ENCODE assay signal across 19 cellular contexts in genomic region chr10:121155742-121156141, GRCh38.
DNase-seq lines count a peak whose midpoint lies in the region; ATAC-seq and TF ChIP-seq lines count a peak whose summit lies in the region.
"Had no signal": no experiment of that assay in that cellular context is flagged by ENCODE, and none has a peak within 500 bp of the region (broad histone marks: within the 10 kb centered on the region; RNA-seq: fewer than 3 reads in every experiment).

No MANE protein-coding gene starts in this region.

- H3K4me3 ChIP-seq in LNCaP clone FGC (ENCODE audit: low read depth, low read length) (no peak overlapping the region), left lung (no peak overlapping the region)
- H3K4me3 ChIP-seq: breast epithelium, HAP-1 had no signal

- CTCF ChIA-PET in activated CD8-positive, alpha-beta T cell treated with anti-CD3 and anti-CD28 coated beads for 36 hours (lab: Charles Lee): no interaction called here

- peaks cover 35% of the 10 kb centered on the region for H3K4me1 Mint-ChIP-seq in brain
- H3K4me1 Mint-ChIP-seq in activated CD8-positive, alpha-beta T cell treated with anti-CD3 and anti-CD28 coated beads for 36 hours (ENCODE audit: low read depth): no peaks in the 10 kb centered on the region
- H3K4me1 Mint-ChIP-seq in stimulated activated memory B cell treated with anti-CD40 and anti-IgM and Interleukin-4, amounts not matched to agents 10 μg/mL and 1 μg/mL and 100 μg/mL, for 72 hours: no peaks in the 10 kb centered on the region
- H3K4me1 Mint-ChIP-seq: CD4-positive, alpha-beta memory T cell; naive B cell had no signal

- no peaks in the 10 kb centered on the region for H3K36me3 ChIP-seq in left lung
- H3K36me3 ChIP-seq: breast epithelium, HAP-1 had no signal

- peaks cover 13 to 32% (median 15%) of the 10 kb centered on the region in 5 experiments for H3K9me3 Mint-ChIP-seq in brain
- peaks cover 1% of the 10 kb centered on the region for H3K9me3 Mint-ChIP-seq in activated CD8-positive, alpha-beta T cell treated with anti-CD3 and anti-CD28 coated beads for 36 hours
- peaks cover 3% of the 10 kb centered on the region for H3K9me3 Mint-ChIP-seq in stimulated activated memory B cell treated with anti-CD40 and anti-IgM and Interleukin-4, amounts not matched to agents 10 μg/mL and 1 μg/mL and 100 μg/mL, for 72 hours

- ATAC-seq in left lung: peak; percentile 86
- peak; percentile 49 for ATAC-seq in sciatic nerve
- no peak for ATAC-seq in GM21786 (IDR thresholded peaks at IDR 0.05; ENCODE audit: unreplicated experiment)
- ATAC-seq in activated CD8-positive, alpha-beta T cell treated with anti-CD3 and anti-CD28 coated beads for 36 hours: no peak
- ATAC-seq in stimulated activated memory B cell treated with anti-CD40 and anti-IgM and Interleukin-4, amounts not matched to agents 10 μg/mL and 1 μg/mL and 100 μg/mL, for 72 hours: no peak
- ATAC-seq: activated CD8-positive, alpha-beta T cell treated with anti-CD3 and anti-CD28 coated beads, Interleukin-2, amount 10 ng/mL, durations not matched to agents 7 days and 5 days had no signal

- intact Hi-C loops in left lung (cut with DNase I): no loop called here
- intact Hi-C loops in sciatic nerve (cut with DNase I): no loop called here
- intact Hi-C loops in activated CD8-positive, alpha-beta T cell treated with anti-CD3 and anti-CD28 coated beads for 36 hours (cut with micrococcal nuclease): no loop called here

- H3K9me3 ChIP-seq in left lung: no peaks in the 10 kb centered on the region
- H3K9me3 ChIP-seq: HAP-1 had no signal

- H3K27ac ChIP-seq in left lung: no peak overlapping the region
- H3K27ac ChIP-seq: breast epithelium, KMS-11 had no signal

- DNase-seq in LNCaP clone FGC (ENCODE audit: low read depth) (peak; percentile 52), left lung (peak in 1 of 2 donors; percentile 56), sciatic nerve (ENCODE audit: low spot score) (no peak)
- no peak for DNase-seq in activated CD8-positive, alpha-beta T cell treated with anti-CD3 and anti-CD28 coated beads for 36 hours
- DNase-seq: activated CD8-positive, alpha-beta T cell treated with anti-CD3 and anti-CD28 coated beads, Interleukin-2, amount 10 ng/mL, durations not matched to agents 7 days and 5 days; activated gamma-delta T cell treated with Interleukin-2 at 50 U/mL for 16 hours; CD4-positive, alpha-beta memory T cell; DMS79; naive B cell; NCI-H1694 treated with DMSO at 0.1 percent for 48 hours; NCI-H82; Right ventricle myocardium superior; SW 1271 had no signal

- H3K27me3 ChIP-seq in left lung: no peaks in the 10 kb centered on the region
- H3K27me3 ChIP-seq: breast epithelium had no signal

- POLR2A ChIA-PET in activated CD8-positive, alpha-beta T cell treated with anti-CD3 and anti-CD28 coated beads for 36 hours (lab: Charles Lee): no interaction called here

- peak overlapping the region in 4 of 5 experiments; percentile 15 to 94 (median 40) for H3K27ac Mint-ChIP-seq in brain
- no peak overlapping the region for H3K27ac Mint-ChIP-seq in activated CD8-positive, alpha-beta T cell treated with anti-CD3 and anti-CD28 coated beads for 36 hours
- no peak overlapping the region for H3K27ac Mint-ChIP-seq in stimulated activated memory B cell treated with anti-CD40 and anti-IgM and Interleukin-4, amounts not matched to agents 10 μg/mL and 1 μg/mL and 100 μg/mL, for 72 hours
- H3K27ac Mint-ChIP-seq: activated CD8-positive, alpha-beta T cell treated with anti-CD3 and anti-CD28 coated beads, Interleukin-2, amount 10 ng/mL, durations not matched to agents 7 days and 5 days; CD4-positive, alpha-beta memory T cell; naive B cell had no signal

- no peak for TF ChIP-seq CTCF in LNCaP clone FGC (IDR thresholded peaks at IDR 0.05; ENCODE audit: control insufficient read depth, extremely low read depth, insufficient read depth)
- no peak for TF ChIP-seq CTCF in brain (conservative IDR thresholded peaks at IDR 0.05)
- TF ChIP-seq CTCF in left lung (IDR thresholded peaks at IDR 0.05): no peak
- TF ChIP-seq CTCF in activated CD8-positive, alpha-beta T cell treated with anti-CD3 and anti-CD28 coated beads for 36 hours (IDR thresholded peaks at IDR 0.05): no peak

- H3K4me3 Mint-ChIP-seq in brain: no peak overlapping the region
- H3K4me3 Mint-ChIP-seq in activated CD8-positive, alpha-beta T cell treated with anti-CD3 and anti-CD28 coated beads for 36 hours: no peak overlapping the region
- no peak overlapping the region for H3K4me3 Mint-ChIP-seq in stimulated activated memory B cell treated with anti-CD40 and anti-IgM and Interleukin-4, amounts not matched to agents 10 μg/mL and 1 μg/mL and 100 μg/mL, for 72 hours
- H3K4me3 Mint-ChIP-seq: activated CD8-positive, alpha-beta T cell treated with anti-CD3 and anti-CD28 coated beads, Interleukin-2, amount 10 ng/mL, durations not matched to agents 7 days and 5 days; CD4-positive, alpha-beta memory T cell; naive B cell had no signal

- no peaks in the 10 kb centered on the region for H3K36me3 Mint-ChIP-seq in brain
- H3K36me3 Mint-ChIP-seq in activated CD8-positive, alpha-beta T cell treated with anti-CD3 and anti-CD28 coated beads for 36 hours (ENCODE audit: low read depth): no peaks in the 10 kb centered on the region
- H3K36me3 Mint-ChIP-seq in stimulated activated memory B cell treated with anti-CD40 and anti-IgM and Interleukin-4, amounts not matched to agents 10 μg/mL and 1 μg/mL and 100 μg/mL, for 72 hours: no peaks in the 10 kb centered on the region
- H3K36me3 Mint-ChIP-seq: CD4-positive, alpha-beta memory T cell; naive B cell had no signal

- H3K4me1 ChIP-seq in left lung: no peaks in the 10 kb centered on the region
- H3K4me1 ChIP-seq: breast epithelium had no signal

- H3K27me3 Mint-ChIP-seq in brain: peaks cover 5% of the 10 kb centered on the region
- peaks cover 4% of the 10 kb centered on the region for H3K27me3 Mint-ChIP-seq in activated CD8-positive, alpha-beta T cell treated with anti-CD3 and anti-CD28 coated beads for 36 hours
- H3K27me3 Mint-ChIP-seq in stimulated activated memory B cell treated with anti-CD40 and anti-IgM and Interleukin-4, amounts not matched to agents 10 μg/mL and 1 μg/mL and 100 μg/mL, for 72 hours: peaks cover 10% of the 10 kb centered on the region

Comparison
In these comparisons a context has a peak if more than half of its experiments do, and no peak if none do; other contexts are left out.
1. H3K27ac Mint-ChIP-seq: peak in brain (4 of 5); none in activated CD8-positive, alpha-beta T cell treated with anti-CD3 and anti-CD28 coated beads for 36 hours (single experiment) and stimulated activated memory B cell treated with anti-CD40 and anti-IgM and Interleukin-4, amounts not matched to agents 10 μg/mL and 1 μg/mL and 100 μg/mL, for 72 hours (single experiment).
2. ATAC-seq: peak in left lung (single experiment) and sciatic nerve (single experiment); none in GM21786 (single experiment), activated CD8-positive, alpha-beta T cell treated with anti-CD3 and anti-CD28 coated beads for 36 hours (single experiment) and stimulated activated memory B cell treated with anti-CD40 and anti-IgM and Interleukin-4, amounts not matched to agents 10 μg/mL and 1 μg/mL and 100 μg/mL, for 72 hours (single experiment).